ENCODE assay signal across 1 cellular context in the genomic region with DNA sequence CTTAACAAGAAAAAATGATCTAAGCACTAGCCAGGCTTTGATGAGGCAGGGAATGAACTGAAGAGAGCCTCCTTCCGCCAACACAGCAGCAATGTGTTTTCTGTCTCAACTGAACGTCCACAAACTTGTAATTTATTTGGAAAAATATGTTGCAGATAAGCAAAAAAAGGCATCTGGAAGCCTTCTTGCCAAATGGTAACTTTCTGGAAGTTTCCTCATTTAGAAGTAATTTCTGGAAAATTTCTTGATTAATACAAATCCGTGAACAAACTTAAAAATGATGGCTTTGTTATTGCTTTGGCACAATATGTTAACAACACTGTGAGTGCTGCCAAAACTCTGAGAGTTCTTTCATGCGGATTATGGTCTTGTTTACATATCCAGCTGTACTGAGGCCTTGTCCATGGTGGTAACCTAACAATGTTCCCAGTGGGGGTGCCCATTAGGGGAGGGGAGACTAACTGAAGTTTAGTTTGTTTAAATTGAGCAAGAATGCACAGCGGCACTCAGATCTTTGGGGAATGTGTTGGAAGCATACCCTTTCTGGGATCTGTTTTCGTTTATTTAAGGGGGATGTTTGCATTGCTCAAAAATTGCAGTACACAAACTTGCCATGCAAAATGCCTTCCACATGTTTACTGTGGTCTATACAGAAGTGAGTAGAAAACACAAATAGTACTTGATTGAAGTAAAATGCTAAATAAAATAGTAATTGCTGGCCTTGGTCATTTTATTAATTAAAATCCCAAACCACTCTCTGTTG.
TF ChIP-seq lines count a peak whose summit lies in the region.

No MANE protein-coding gene starts in this region.

TF ChIP-seq in liver, 16 proteins besides CTCF, POLR2A, EP300 and RAD21 (continued from another document):
- TF ChIP-seq, protein P1, sequence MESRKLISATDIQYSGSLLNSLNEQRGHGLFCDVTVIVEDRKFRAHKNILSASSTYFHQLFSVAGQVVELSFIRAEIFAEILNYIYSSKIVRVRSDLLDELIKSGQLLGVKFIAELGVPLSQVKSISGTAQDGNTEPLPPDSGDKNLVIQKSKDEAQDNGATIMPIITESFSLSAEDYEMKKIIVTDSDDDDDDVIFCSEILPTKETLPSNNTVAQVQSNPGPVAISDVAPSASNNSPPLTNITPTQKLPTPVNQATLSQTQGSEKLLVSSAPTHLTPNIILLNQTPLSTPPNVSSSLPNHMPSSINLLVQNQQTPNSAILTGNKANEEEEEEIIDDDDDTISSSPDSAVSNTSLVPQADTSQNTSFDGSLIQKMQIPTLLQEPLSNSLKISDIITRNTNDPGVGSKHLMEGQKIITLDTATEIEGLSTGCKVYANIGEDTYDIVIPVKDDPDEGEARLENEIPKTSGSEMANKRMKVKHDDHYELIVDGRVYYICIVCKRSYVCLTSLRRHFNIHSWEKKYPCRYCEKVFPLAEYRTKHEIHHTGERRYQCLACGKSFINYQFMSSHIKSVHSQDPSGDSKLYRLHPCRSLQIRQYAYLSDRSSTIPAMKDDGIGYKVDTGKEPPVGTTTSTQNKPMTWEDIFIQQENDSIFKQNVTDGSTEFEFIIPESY (IDR thresholded peaks at IDR 0.05), result no peak
- TF ChIP-seq HNF4G (IDR thresholded peaks at IDR 0.05), result no peak
- TF ChIP-seq SP1 (IDR thresholded peaks at IDR 0.05), result peak; percentile 25
- no peak for TF ChIP-seq EGR1 (IDR thresholded peaks at IDR 0.05; ENCODE audit: low read depth in 2 of 2)
- no peak for TF ChIP-seq TAF1 (conservative IDR thresholded peaks at IDR 0.05)
